Comparison of ENCODE assay signal across 32 cellular contexts in the genomic region with DNA sequence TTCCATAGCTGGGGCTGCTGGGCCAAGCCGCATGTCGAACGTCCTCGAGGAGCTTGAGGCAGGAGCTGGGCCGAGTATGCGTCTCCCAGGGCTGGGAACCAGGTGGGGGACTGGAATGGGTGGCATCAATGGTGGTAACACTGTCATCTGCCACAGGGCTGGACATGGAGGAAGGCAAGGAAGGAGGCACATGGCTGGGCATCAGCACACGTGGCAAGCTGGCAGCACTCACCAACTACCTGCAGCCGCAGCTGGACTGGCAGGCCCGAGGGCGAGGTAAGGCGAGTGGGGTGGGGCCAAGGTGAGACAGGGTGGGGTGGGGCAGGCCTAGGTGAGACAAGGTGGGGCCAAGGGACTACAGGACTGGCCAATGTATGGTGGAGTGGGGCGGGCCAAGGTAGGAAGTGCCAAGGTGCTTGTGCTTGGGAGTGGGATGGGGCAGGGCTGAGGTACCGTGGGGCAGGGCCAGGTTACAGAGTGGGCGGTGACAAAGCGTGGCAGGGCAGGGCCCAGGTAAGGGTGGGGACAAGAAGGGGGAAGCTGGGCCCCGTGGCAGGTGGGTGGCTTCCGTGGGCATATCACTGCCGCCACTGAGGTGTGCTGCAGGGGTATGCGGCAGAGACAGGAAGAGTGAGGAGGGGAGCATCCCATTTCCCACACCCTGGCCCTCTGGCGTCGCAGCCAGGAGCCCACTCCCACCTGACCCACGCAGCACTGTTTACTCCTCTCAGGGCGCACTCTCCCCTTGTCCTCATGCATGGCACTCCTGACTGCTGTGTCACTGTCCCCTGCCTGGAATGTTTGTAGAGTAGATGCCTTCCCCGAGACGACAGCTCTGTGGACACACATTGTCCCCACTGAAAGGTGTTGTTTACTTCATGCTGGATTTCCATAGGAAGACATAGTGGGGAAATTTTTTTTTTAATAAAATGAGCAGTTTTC. TPM values are rescaled to one million over a fixed set of nuclear protein-coding genes. Genes with fewer than 3 reads are reported as not detected.
DNase-seq lines count a peak whose midpoint lies in the region; ATAC-seq and TF ChIP-seq lines count a peak whose summit lies in the region.
"Had no signal": no experiment of that assay in that cellular context is flagged by ENCODE, and none has a peak within 500 bp of the region (broad histone marks: within the 10 kb centered on the region; RNA-seq: fewer than 3 reads in every experiment).

No MANE protein-coding gene starts in this region.

- H3K36me3 ChIP-seq in mucosa of descending colon (ENCODE audit: low read depth) (peaks cover 4% of the 10 kb centered on the region), upper lobe of right lung (peaks cover 73% of the 10 kb centered on the region), mesendoderm (ENCODE audit: control insufficient read depth, insufficient read depth, low read length) (no peaks in the 10 kb centered on the region)
- H3K36me3 ChIP-seq: cardiac muscle cell, ovary had no signal

- H3K36me3 Mint-ChIP-seq in dendritic cell treated with granulocyte-macrophage colony-stimulating factor and Interleukin-4, amounts not matched to agents 40 ng/mL and 50 ng/mL, for 4 days (ENCODE audit: low read depth), result peaks cover 99% of the 10 kb centered on the region

- H3K79me2 ChIP-seq in mesendoderm (ENCODE audit: control insufficient read depth, insufficient read depth, low read length), result no peaks in the 10 kb centered on the region

- no CpG with 5 or more reads among the region's 25 CpGs for WGBS in mesendoderm (ENCODE audit: extremely low coverage, insufficient coverage, low lambda C conversion rate)

- no peak overlapping the region for H2BK15ac ChIP-seq in mesendoderm (replicated peaks; ENCODE audit: low read depth)

- H3K27ac Mint-ChIP-seq in dendritic cell treated with granulocyte-macrophage colony-stimulating factor and Interleukin-4, amounts not matched to agents 40 ng/mL and 50 ng/mL, for 4 days, result peak overlapping the region; percentile 8
- H3K27ac Mint-ChIP-seq: activated CD4-positive, alpha-beta memory T cell treated with anti-CD3 and anti-CD28 coated beads, Interleukin-2, amount 10 ng/mL, durations not matched to agents 7 days and 5 days; activated naive CD4-positive, alpha-beta T cell treated with anti-CD3 and anti-CD28 coated beads, Interleukin-2, amount 50 U/mL, for 72 hours; CD8-positive, alpha-beta T cell; immature natural killer cell; mesothelial cell of epicardium; natural killer cell treated with Interleukin-12 subunit alpha and Interleukin-12 subunit beta and Interleukin-15 and Interleukin-18, amount 100 ng/mL, for 72 hours; T-cell had no signal

- H3K4me3 ChIP-seq in mucosa of descending colon (no peak overlapping the region), upper lobe of right lung (no peak overlapping the region), mesendoderm (ENCODE audit: low read length) (no peak overlapping the region)
- H3K4me3 ChIP-seq: cardiac muscle cell, gastroesophageal sphincter, ovary, spleen, vagina had no signal

- no peaks in the 10 kb centered on the region for H3K27me3 ChIP-seq in upper lobe of right lung
- H3K27me3 ChIP-seq in mesendoderm (ENCODE audit: insufficient read depth, low read length, poor library complexity), result no peaks in the 10 kb centered on the region
- H3K27me3 ChIP-seq: cardiac muscle cell, gastroesophageal sphincter, ovary, spleen, vagina had no signal

- H3K9me3 Mint-ChIP-seq in dendritic cell treated with granulocyte-macrophage colony-stimulating factor and Interleukin-4, amounts not matched to agents 40 ng/mL and 50 ng/mL, for 4 days, result peaks cover 9% of the 10 kb centered on the region
- H3K9me3 Mint-ChIP-seq: CD8-positive, alpha-beta T cell; immature natural killer cell; natural killer cell treated with Interleukin-12 subunit alpha and Interleukin-12 subunit beta and Interleukin-15 and Interleukin-18, amount 100 ng/mL, for 72 hours; T-cell had no signal

- H2BK5ac ChIP-seq in mesendoderm (ENCODE audit: low read length), result no peak overlapping the region

- no peak overlapping the region for H3K4me2 ChIP-seq in mesendoderm (ENCODE audit: low read length)

- no peaks in the 10 kb centered on the region for H3K4me1 ChIP-seq in mucosa of descending colon (ENCODE audit: low read depth)
- no peaks in the 10 kb centered on the region for H3K4me1 ChIP-seq in upper lobe of right lung
- H3K4me1 ChIP-seq in mesendoderm (ENCODE audit: control insufficient read depth, low read depth, low read length), result no peaks in the 10 kb centered on the region
- H3K4me1 ChIP-seq: gastroesophageal sphincter, spleen, vagina had no signal

- H3K18ac ChIP-seq in mesendoderm (ENCODE audit: low read length), result no peak overlapping the region

- no peak overlapping the region for H4K8ac ChIP-seq in mesendoderm (ENCODE audit: low read depth, low read length)

- no peaks in the 10 kb centered on the region for H3K27me3 Mint-ChIP-seq in dendritic cell treated with granulocyte-macrophage colony-stimulating factor and Interleukin-4, amounts not matched to agents 40 ng/mL and 50 ng/mL, for 4 days
- H3K27me3 Mint-ChIP-seq: activated CD4-positive, alpha-beta memory T cell treated with anti-CD3 and anti-CD28 coated beads, Interleukin-2, amount 10 ng/mL, durations not matched to agents 7 days and 5 days; natural killer cell treated with Interleukin-12 subunit alpha and Interleukin-12 subunit beta and Interleukin-15 and Interleukin-18, amount 100 ng/mL, for 72 hours; T-cell had no signal

- no peak overlapping the region for H2AK5ac ChIP-seq in mesendoderm (ENCODE audit: low read length)

- H3K9ac ChIP-seq in mesendoderm (ENCODE audit: low read length), result no peak overlapping the region

- H3K9me3 ChIP-seq in mucosa of descending colon, result no peaks in the 10 kb centered on the region
- H3K9me3 ChIP-seq in upper lobe of right lung, result no peaks in the 10 kb centered on the region
- H3K9me3 ChIP-seq: gastroesophageal sphincter, ovary, vagina had no signal

- no peak overlapping the region for H3K4ac ChIP-seq in mesendoderm (ENCODE audit: low read depth, low read length)

- no peak overlapping the region for H2BK120ac ChIP-seq in mesendoderm (ENCODE audit: low read depth, low read length)

- no peak overlapping the region for H3K4me3 Mint-ChIP-seq in dendritic cell treated with granulocyte-macrophage colony-stimulating factor and Interleukin-4, amounts not matched to agents 40 ng/mL and 50 ng/mL, for 4 days
- H3K4me3 Mint-ChIP-seq: activated CD4-positive, alpha-beta memory T cell treated with anti-CD3 and anti-CD28 coated beads, Interleukin-2, amount 10 ng/mL, durations not matched to agents 7 days and 5 days; CD8-positive, alpha-beta T cell; immature natural killer cell; mesothelial cell of epicardium; natural killer cell treated with Interleukin-12 subunit alpha and Interleukin-12 subunit beta and Interleukin-15 and Interleukin-18, amount 100 ng/mL, for 72 hours; T-cell had no signal

- H3K56ac ChIP-seq in mesendoderm (ENCODE audit: low read length), result no peak overlapping the region

- no peaks in the 10 kb centered on the region for H3K4me1 Mint-ChIP-seq in dendritic cell treated with granulocyte-macrophage colony-stimulating factor and Interleukin-4, amounts not matched to agents 40 ng/mL and 50 ng/mL, for 4 days (ENCODE audit: low read depth)
- H3K4me1 Mint-ChIP-seq: activated CD4-positive, alpha-beta memory T cell treated with anti-CD3 and anti-CD28 coated beads, Interleukin-2, amount 10 ng/mL, durations not matched to agents 7 days and 5 days; mesothelial cell of epicardium had no signal

- DNase-seq in Right ventricle myocardium inferior (ENCODE audit: missing footprints) (peak; percentile 64), cardiac septum (ENCODE audit: low spot score) (no peak), mucosa of descending colon (peak; percentile 76 to 89 (median 89)), upper lobe of right lung (no peak), mesendoderm (no peak)
- DNase-seq in effector CD8-positive, alpha-beta T cell (lab: John Stamatoyannopoulos, UW), result no peak
- DNase-seq: activated CD4-positive, alpha-beta memory T cell treated with anti-CD3 and anti-CD28 coated beads, Interleukin-2, amount 10 ng/mL, durations not matched to agents 7 days and 5 days; aorta; CD8-positive, alpha-beta T cell; cortex of kidney; DMS 273 treated with DMSO at 0.1 percent for 48 hours; EL; hippocampal formation; immature natural killer cell; KG1; MM.1S; NCI-H2029 treated with DMSO at 0.1 percent for 48 hours; NCI-H226; NCI-H69; ovary; spleen; T-cell had no signal

- ATAC-seq in Right ventricle myocardium inferior, result no peak
- peak; percentile 99 for ATAC-seq in mucosa of descending colon
- peak; percentile 83 for ATAC-seq in upper lobe of right lung
- ATAC-seq in HG02938 (IDR thresholded peaks at IDR 0.05; ENCODE audit: unreplicated experiment), result no peak
- ATAC-seq: activated CD4-positive, CD25-positive, alpha-beta regulatory T cell treated with anti-CD3 and anti-CD28 coated beads, Interleukin-2, amount 50 U/mL, for 24 hours; activated naive CD4-positive, alpha-beta T cell treated with anti-CD3 and anti-CD28 coated beads, Interleukin-2, amount 50 U/mL, for 72 hours; CD8-positive, alpha-beta T cell; gastroesophageal sphincter; Panc1; T-cell had no signal

- intact Hi-C loops in Right ventricle myocardium inferior (cut with DNase I), result no loop called here
- intact Hi-C loops in cardiac septum (cut with DNase I), result no loop called here
- intact Hi-C loops in dendritic cell treated with granulocyte-macrophage colony-stimulating factor and Interleukin-4, amounts not matched to agents 40 ng/mL and 50 ng/mL, for 4 days (cut with micrococcal nuclease), result no loop called here
- intact Hi-C loops in mucosa of descending colon (cut with DNase I, micrococcal nuclease), result no loop called here
- intact Hi-C loops in upper lobe of right lung (cut with DNase I), result no loop called here

- no peaks in the 10 kb centered on the region for H3K79me1 ChIP-seq in mesendoderm (ENCODE audit: low read length)

- no peak overlapping the region for H3K27ac ChIP-seq in upper lobe of right lung
- H3K27ac ChIP-seq in mesendoderm (ENCODE audit: low read depth, low read length), result no peak overlapping the region
- H3K27ac ChIP-seq: cardiac muscle cell, gastroesophageal sphincter, ovary, spleen, vagina had no signal

- H4K5ac ChIP-seq in mesendoderm (ENCODE audit: low read length), result no peak overlapping the region

- TF ChIP-seq CTCF in mucosa of descending colon (IDR thresholded peaks at IDR 0.05) (no peak), upper lobe of right lung (IDR thresholded peaks at IDR 0.05) (no peak)

- no peak overlapping the region for H3K23ac ChIP-seq in mesendoderm (ENCODE audit: low read length)

RNA-seq across cellular contexts. Expression of a gene that starts 27.5 kb away (rescaled TPM):
- total RNA-seq in Right ventricle myocardium inferior (18.0 TPM), cardiac septum (19.1 TPM), mucosa of descending colon (10 to 100 TPM; 39.0 to 48.8 (median 48.4) TPM), upper lobe of right lung (35.5 TPM)
- polyA plus RNA-seq in mesendoderm (2013, experiment 1 of 2), result 26.3 TPM
- 27.0 TPM for polyA plus RNA-seq in mesendoderm (2013, experiment 2 of 2)

RNA-seq across cellular contexts. Expression of a gene that starts 31.7 kb away (rescaled TPM):
- total RNA-seq in Right ventricle myocardium inferior (54.6 TPM), cardiac septum (84.5 TPM), mucosa of descending colon (10 to 100 TPM; 17.5 to 29.7 (median 27.6) TPM), upper lobe of right lung (37.8 TPM)
- polyA plus RNA-seq in mesendoderm (2013, experiment 1 of 2), result 5.3 TPM
- polyA plus RNA-seq in mesendoderm (2013, experiment 2 of 2), result 4.2 TPM

RNA-seq across cellular contexts. Expression of a gene that starts 36.0 kb away (rescaled TPM):
- total RNA-seq in Right ventricle myocardium inferior, result 30.5 TPM
- total RNA-seq in cardiac septum, result 46.8 TPM
- 10 to 100 TPM; 11.2 to 15.3 (median 15.1) TPM for total RNA-seq in mucosa of descending colon
- total RNA-seq in upper lobe of right lung, result 25.4 TPM
- 9.4 TPM for polyA plus RNA-seq in mesendoderm (2013, experiment 1 of 2)
- 9.6 TPM for polyA plus RNA-seq in mesendoderm (2013, experiment 2 of 2)

Comparison
In these comparisons a context has a peak if more than half of its experiments do, and no peak if none do; other contexts are left out.
1. DNase-seq: peak in Right ventricle myocardium inferior (single experiment) and mucosa of descending colon (3 of 3); none in cardiac septum (single experiment), upper lobe of right lung (single experiment), mesendoderm (single experiment) and effector CD8-positive, alpha-beta T cell (single experiment).
2. ATAC-seq: peak in mucosa of descending colon (single experiment) and upper lobe of right lung (single experiment); none in Right ventricle myocardium inferior (single experiment) and HG02938 (single experiment).